Comparison of ENCODE assay signal across 12 cellular contexts in the genomic region with DNA sequence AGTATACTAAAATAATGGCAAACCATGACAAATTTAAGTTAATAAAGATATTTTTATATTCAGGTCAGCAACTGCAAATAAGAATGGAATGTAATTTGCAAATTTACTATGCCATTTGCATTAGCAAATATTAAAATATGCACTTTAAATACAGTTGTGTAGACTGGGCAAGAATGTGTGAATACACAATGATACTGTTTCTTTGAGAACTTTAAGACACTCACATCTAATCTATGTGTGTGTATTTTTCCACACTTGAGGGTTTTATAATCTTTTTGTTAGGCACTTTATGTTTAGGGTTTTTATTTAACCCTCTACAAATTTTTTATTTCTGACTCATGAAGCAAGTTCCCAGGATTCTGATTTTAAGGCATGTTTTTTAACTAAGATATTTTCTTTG. TPM values are rescaled to one million over a fixed set of nuclear protein-coding genes. Genes with fewer than 3 reads are reported as not detected.
"Had no signal": no experiment of that assay in that cellular context is flagged by ENCODE, and none has a peak within 500 bp of the region (broad histone marks: within the 10 kb centered on the region; RNA-seq: fewer than 3 reads in every experiment).

No MANE protein-coding gene starts in this region.

- H3K27me3 ChIP-seq: Peyer's patch, SJCRH30 had no signal

- DNase-seq: NCI-H1092, NCI-H187 treated with DMSO at 0.1 percent for 48 hours, NCI-H2029 treated with DMSO at 0.1 percent for 48 hours, NCI-H2227 treated with DMSO at 0.1 percent for 48 hours, PC-9, Peyer's patch, T-cell had no signal

- H3K27ac Mint-ChIP-seq: T-cell had no signal

- ATAC-seq: Right ventricle myocardium inferior, T-cell had no signal

- H3K4me2 ChIP-seq: PC-9 had no signal

- H2AFZ ChIP-seq: PC-9 had no signal

- H3K4me3 Mint-ChIP-seq: T-cell had no signal

- H3K36me3 ChIP-seq: Peyer's patch, SJCRH30 had no signal

- H3K9me3 Mint-ChIP-seq: T-cell had no signal

- H3K27me3 Mint-ChIP-seq: T-cell had no signal

- H3K36me3 Mint-ChIP-seq: T-cell had no signal

- H3K9me3 ChIP-seq: Peyer's patch, SJCRH30 had no signal

- H3K4me3 ChIP-seq: PC-9, Peyer's patch, SJCRH30 had no signal

- H3K4me1 ChIP-seq: Peyer's patch, SJCRH30 had no signal

- H3K27ac ChIP-seq: PC-9, Peyer's patch, SJCRH30 had no signal

RNA-seq across cellular contexts. Expression of a gene that starts 23.8 kb away (rescaled TPM):
- total RNA-seq: MCF 10A, OCI-LY7, PC-9, RPMI7951 had no signal
